Comparison of ENCODE assay signal across 1 cellular context in the genomic region with DNA sequence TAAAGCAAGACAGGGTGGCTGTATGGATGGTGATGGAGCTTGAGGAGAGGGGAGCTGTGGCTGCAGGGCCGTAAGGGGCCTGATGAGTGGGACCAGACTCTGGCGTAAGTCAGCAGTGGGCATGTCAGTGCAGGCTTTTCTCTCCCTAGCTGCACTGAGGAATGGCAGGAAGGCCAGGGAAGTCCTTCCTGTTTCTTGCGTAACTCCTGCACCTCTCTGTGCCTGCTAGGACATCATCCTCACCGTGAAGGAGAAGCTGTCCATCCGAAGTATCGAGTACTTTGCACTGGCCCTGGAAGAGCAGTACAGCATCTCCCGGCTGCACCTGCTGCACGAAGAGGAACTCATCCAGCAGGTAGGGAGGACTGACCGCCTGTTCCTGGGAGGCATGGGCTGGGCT.
TF ChIP-seq lines count a peak whose summit lies in the region.

No MANE protein-coding gene starts in this region.

TF ChIP-seq in IMR-90, 13 proteins besides CTCF, POLR2A, EP300 and RAD21:
- no peak for TF ChIP-seq SMC3 (IDR thresholded peaks at IDR 0.05; ENCODE audit: low read depth, low read length)
- TF ChIP-seq BHLHE40 (IDR thresholded peaks at IDR 0.05; ENCODE audit: low read depth, low read length), result no peak
- TF ChIP-seq, protein P1, sequence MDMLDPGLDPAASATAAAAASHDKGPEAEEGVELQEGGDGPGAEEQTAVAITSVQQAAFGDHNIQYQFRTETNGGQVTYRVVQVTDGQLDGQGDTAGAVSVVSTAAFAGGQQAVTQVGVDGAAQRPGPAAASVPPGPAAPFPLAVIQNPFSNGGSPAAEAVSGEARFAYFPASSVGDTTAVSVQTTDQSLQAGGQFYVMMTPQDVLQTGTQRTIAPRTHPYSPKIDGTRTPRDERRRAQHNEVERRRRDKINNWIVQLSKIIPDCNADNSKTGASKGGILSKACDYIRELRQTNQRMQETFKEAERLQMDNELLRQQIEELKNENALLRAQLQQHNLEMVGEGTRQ (IDR thresholded peaks at IDR 0.05; ENCODE audit: low read depth, low read length), result no peak
- TF ChIP-seq, protein P2, sequence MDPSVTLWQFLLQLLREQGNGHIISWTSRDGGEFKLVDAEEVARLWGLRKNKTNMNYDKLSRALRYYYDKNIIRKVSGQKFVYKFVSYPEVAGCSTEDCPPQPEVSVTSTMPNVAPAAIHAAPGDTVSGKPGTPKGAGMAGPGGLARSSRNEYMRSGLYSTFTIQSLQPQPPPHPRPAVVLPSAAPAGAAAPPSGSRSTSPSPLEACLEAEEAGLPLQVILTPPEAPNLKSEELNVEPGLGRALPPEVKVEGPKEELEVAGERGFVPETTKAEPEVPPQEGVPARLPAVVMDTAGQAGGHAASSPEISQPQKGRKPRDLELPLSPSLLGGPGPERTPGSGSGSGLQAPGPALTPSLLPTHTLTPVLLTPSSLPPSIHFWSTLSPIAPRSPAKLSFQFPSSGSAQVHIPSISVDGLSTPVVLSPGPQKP (IDR thresholded peaks at IDR 0.05; ENCODE audit: borderline replicate concordance, low read depth, low read length), result no peak
- TF ChIP-seq FOS (IDR thresholded peaks at IDR 0.05; ENCODE audit: low read depth, low read length), result no peak
- TF ChIP-seq MAZ (IDR thresholded peaks at IDR 0.05; ENCODE audit: borderline replicate concordance, low read depth, low read length), result no peak
- TF ChIP-seq CEBPB (IDR thresholded peaks at IDR 0.05; ENCODE audit: low read depth, low read length), result peak; percentile 73
